Comparison of ENCODE assay signal across 20 cellular contexts in genomic region chr2:20203521-20204225, GRCh38. TPM values are rescaled to one million over a fixed set of nuclear protein-coding genes. Genes with fewer than 3 reads are reported as not detected.
"Had no signal": no experiment of that assay in that cellular context is flagged by ENCODE, and none has a peak within 500 bp of the region (broad histone marks: within the 10 kb centered on the region; RNA-seq: fewer than 3 reads in every experiment).

No MANE protein-coding gene starts in this region.

- DNase-seq: cortex of kidney; dorsolateral prefrontal cortex; effector memory CD4-positive, alpha-beta T cell; esophagus squamous epithelium; foreskin fibroblast; glutamatergic neuron; immature natural killer cell; left ventricle myocardium superior; mammary epithelial cell; naive thymus-derived CD4-positive, alpha-beta T cell; nephron progenitor cell; stimulated activated CD4-positive, alpha-beta T cell treated with anti-CD3 and anti-CD28 coated beads, Interleukin-2, amount 100 ng/mL, for 48 hours; stimulated activated naive CD4-positive, alpha-beta T cell treated with Interleukin-2 at 50 U/mL for 16 hours; thyroid gland; uterus had no signal

- H3K4me3 ChIP-seq: dorsolateral prefrontal cortex, esophagus squamous epithelium, gastroesophageal sphincter, smooth muscle cell, suprapubic skin, thyroid gland, uterus had no signal

- ATAC-seq: gastroesophageal sphincter; left ventricle myocardium superior; naive thymus-derived CD4-positive, alpha-beta T cell had no signal

- H3K27me3 ChIP-seq: dorsolateral prefrontal cortex, esophagus squamous epithelium, gastroesophageal sphincter, neutrophil, suprapubic skin, thyroid gland, uterus had no signal

- H3K4me1 ChIP-seq: gastroesophageal sphincter, uterus had no signal

- H3K27ac ChIP-seq: dorsolateral prefrontal cortex, gastroesophageal sphincter, neutrophil, suprapubic skin, thyroid gland, uterus had no signal

- H3K9me3 ChIP-seq: esophagus squamous epithelium, gastroesophageal sphincter, neutrophil, suprapubic skin, thyroid gland, uterus had no signal

- H3K36me3 ChIP-seq: gastroesophageal sphincter, neutrophil, thyroid gland, uterus had no signal

RNA-seq across cellular contexts. Expression of gene SDC1, which starts 21.3 kb away (rescaled TPM):
- total RNA-seq: mononuclear cell had no signal
- polyA plus RNA-seq: immature natural killer cell; naive thymus-derived CD4-positive, alpha-beta T cell had no signal
